36 cellular contexts compared by ENCODE assay signal in the genomic region with DNA sequence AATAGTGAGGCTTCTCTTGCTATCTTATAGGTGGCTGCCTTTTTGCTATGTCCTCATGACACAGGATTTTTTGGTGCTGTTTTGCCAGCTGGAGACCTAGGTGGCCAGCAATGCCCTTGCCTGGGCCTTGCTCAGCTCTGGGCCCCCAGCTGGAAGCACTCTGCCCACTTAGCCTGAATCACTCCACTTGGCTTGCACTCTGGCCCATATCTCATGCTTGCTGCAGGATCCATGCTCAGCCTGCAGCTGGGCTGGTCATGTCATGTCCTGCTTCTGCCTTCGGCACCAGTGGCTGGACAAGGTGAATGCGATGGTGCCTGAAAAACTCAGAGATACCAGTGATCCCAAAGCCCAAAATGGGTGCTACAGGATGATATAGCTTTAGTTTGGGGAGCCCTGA.
"Had no signal": no experiment of that assay in that cellular context is flagged by ENCODE, and none has a peak within 500 bp of the region (broad histone marks: within the 10 kb centered on the region; RNA-seq: fewer than 3 reads in every experiment).

No MANE protein-coding gene starts in this region.

- H3K4me3 ChIP-seq: adrenal gland, body of pancreas, breast epithelium had no signal

- H3K9me3 Mint-ChIP-seq: activated CD4-positive, alpha-beta T cell treated with anti-CD3 and anti-CD28 coated beads, Interleukin-2, amount 10 ng/mL, durations not matched to agents 24 days and 14 days; activated T-helper 1 cell treated with anti-CD3 and anti-CD28 coated beads, Interleukin-12 subunit alpha, Interleukin-12 subunit beta, Interleukin-2, Interleukin-4 antibody, amounts not matched to agents 30 ng/mL and 10 ng/mL and 1 ng/mL, durations not matched to agents 14 hours and 24 hours and 36 hours; activated T-helper 17 cell treated with anti-CD3 and anti-CD28 coated beads, Interleukin-2, amount 50 U/mL, for 72 hours had no signal

- H3K9me3 ChIP-seq: adrenal gland, body of pancreas, breast epithelium had no signal

- H3K27ac Mint-ChIP-seq: activated B cell treated with CpG ODN at 0.5 μM for 24 hours; activated CD4-positive, alpha-beta memory T cell treated with anti-CD3 and anti-CD28 coated beads for 36 hours; activated CD4-positive, alpha-beta T cell treated with anti-CD3 and anti-CD28 coated beads, Interleukin-2, amount 10 ng/mL, durations not matched to agents 24 days and 14 days; activated CD8-positive, alpha-beta T cell treated with anti-CD3 and anti-CD28 coated beads for 36 hours; activated naive CD4-positive, alpha-beta T cell treated with anti-CD3 and anti-CD28 coated beads for 36 hours; activated naive CD4-positive, alpha-beta T cell treated with anti-CD3 and anti-CD28 coated beads, Interleukin-2, amount 50 U/mL, for 72 hours; activated naive CD8-positive, alpha-beta T cell treated with anti-CD3 and anti-CD28 coated beads for 36 hours; activated T-cell treated with anti-CD3 and anti-CD28 coated beads, Interleukin-2, amount 50 U/mL, for 72 hours; activated T-helper 1 cell treated with anti-CD3 and anti-CD28 coated beads, Interleukin-12 subunit alpha, Interleukin-12 subunit beta, Interleukin-2, Interleukin-4 antibody, amounts not matched to agents 30 ng/mL and 10 ng/mL and 1 ng/mL, durations not matched to agents 14 hours and 24 hours and 36 hours; activated T-helper 17 cell treated with anti-CD3 and anti-CD28 coated beads, Interleukin-2, amount 50 U/mL, for 72 hours; T-helper 1 cell treated with Interleukin-12 subunit alpha and Interleukin-12 subunit beta and Interleukin-4 antibody, amounts not matched to agents 30 μg/mL and 1 μg/mL, for 36 hours; T-helper 2 cell treated with Interferon-gamma antibody and Interleukin-4, amounts not matched to agents 5 μg/mL and 100 μg/mL, for 36 hours had no signal

- DNase-seq: activated B cell treated with CpG ODN at 0.5 μM for 24 hours; activated CD4-positive, alpha-beta memory T cell treated with anti-CD3 and anti-CD28 coated beads for 36 hours; activated CD4-positive, alpha-beta T cell treated with anti-CD3 and anti-CD28 coated beads for 4 hours; activated CD4-positive, alpha-beta T cell treated with anti-CD3 and anti-CD28 coated beads, Interleukin-2, amount 10 ng/mL, durations not matched to agents 24 days and 14 days; activated CD4-positive, alpha-beta T cell treated with anti-CD3 and anti-CD28 coated beads, Interleukin-2, amount 50 U/mL, for 1 hour; activated CD4-positive, alpha-beta T cell treated with anti-CD3 and anti-CD28 coated beads, Interleukin-2, amount 50 U/mL, for 4 hours; activated CD4-positive, CD25-positive, alpha-beta regulatory T cell treated with anti-CD3 and anti-CD28 coated beads, Interleukin-2, amount 50 U/mL, for 72 hours; activated CD8-positive, alpha-beta memory T cell treated with anti-CD3 and anti-CD28 coated beads, Interleukin-2, amount 50 U/mL, for 4 hours; activated CD8-positive, alpha-beta T cell treated with anti-CD3 and anti-CD28 coated beads for 36 hours; activated effector memory CD4-positive, alpha-beta T cell treated with anti-CD3 and anti-CD28 coated beads, Interleukin-2, amount 50 U/mL, for 16 hours; activated gamma-delta T cell treated with Interleukin-2 at 50 U/mL for 16 hours; activated naive CD4-positive, alpha-beta T cell; activated naive CD4-positive, alpha-beta T cell treated with anti-CD3 and anti-CD28 coated beads for 36 hours; activated naive CD4-positive, alpha-beta T cell treated with anti-CD3 and anti-CD28 coated beads, Interleukin-2, amount 50 U/mL, for 16 hours; activated naive CD8-positive, alpha-beta T cell treated with anti-CD3 and anti-CD28 coated beads for 36 hours; activated T-cell treated with anti-CD3 and anti-CD28 coated beads for 4 hours; activated T-cell treated with anti-CD3 and anti-CD28 coated beads, Interleukin-2, amount 50 U/mL, for 1 hour; activated T-cell treated with anti-CD3 and anti-CD28 coated beads, Interleukin-2, amount 50 U/mL, for 4 hours; activated T-cell treated with anti-CD3 and anti-CD28 coated beads, Interleukin-2, amount 50 U/mL, for 72 hours; adrenal gland; amniotic stem cell; aorta; body of pancreas; brain microvascular endothelial cell; SW 1271; T-helper 1 cell; T-helper 2 cell; T-helper 9 cell had no signal

- H3K36me3 Mint-ChIP-seq: activated CD4-positive, alpha-beta memory T cell treated with anti-CD3 and anti-CD28 coated beads for 36 hours; activated naive CD4-positive, alpha-beta T cell treated with anti-CD3 and anti-CD28 coated beads, Interleukin-2, amount 50 U/mL, for 72 hours; activated naive CD8-positive, alpha-beta T cell treated with anti-CD3 and anti-CD28 coated beads for 36 hours had no signal

- H3K4me1 Mint-ChIP-seq: activated B cell treated with CpG ODN at 0.5 μM for 24 hours; activated CD4-positive, alpha-beta T cell treated with anti-CD3 and anti-CD28 coated beads, Interleukin-2, amount 10 ng/mL, durations not matched to agents 24 days and 14 days; activated naive CD8-positive, alpha-beta T cell treated with anti-CD3 and anti-CD28 coated beads for 36 hours; activated T-helper 17 cell treated with anti-CD3 and anti-CD28 coated beads, Interleukin-2, amount 50 U/mL, for 72 hours; central memory CD8-positive, alpha-beta T cell had no signal

- H3K27me3 Mint-ChIP-seq: activated B cell treated with CpG ODN at 0.5 μM for 24 hours; activated CD4-positive, alpha-beta memory T cell treated with anti-CD3 and anti-CD28 coated beads for 36 hours; activated CD4-positive, alpha-beta T cell treated with anti-CD3 and anti-CD28 coated beads, Interleukin-2, amount 10 ng/mL, durations not matched to agents 24 days and 14 days; activated CD8-positive, alpha-beta T cell treated with anti-CD3 and anti-CD28 coated beads for 36 hours; activated naive CD8-positive, alpha-beta T cell treated with anti-CD3 and anti-CD28 coated beads for 36 hours; activated T-helper 17 cell treated with anti-CD3 and anti-CD28 coated beads, Interleukin-2, amount 50 U/mL, for 72 hours; central memory CD8-positive, alpha-beta T cell had no signal

- H3K27me3 ChIP-seq: adrenal gland, body of pancreas, brain microvascular endothelial cell, breast epithelium had no signal

- ATAC-seq: activated CD8-positive, alpha-beta T cell treated with anti-CD3 and anti-CD28 coated beads for 36 hours; activated naive CD4-positive, alpha-beta T cell treated with anti-CD3 and anti-CD28 coated beads, Interleukin-2, amount 50 U/mL, for 72 hours; activated T-cell treated with anti-CD3 and anti-CD28 coated beads, Interleukin-2, amount 50 U/mL, for 4 hours; activated T-cell treated with anti-CD3 and anti-CD28 coated beads, Interleukin-2, amount 50 U/mL, for 72 hours; activated T-helper 17 cell treated with anti-CD3 and anti-CD28 coated beads, Interleukin-2, amount 50 U/mL, for 72 hours; body of pancreas had no signal

- H3K36me3 ChIP-seq: adrenal gland, brain microvascular endothelial cell, breast epithelium had no signal

- H3K4me3 Mint-ChIP-seq: activated B cell treated with CpG ODN at 0.5 μM for 24 hours; activated CD4-positive, alpha-beta memory T cell treated with anti-CD3 and anti-CD28 coated beads for 36 hours; activated CD4-positive, alpha-beta T cell treated with anti-CD3 and anti-CD28 coated beads, Interleukin-2, amount 10 ng/mL, durations not matched to agents 24 days and 14 days; activated CD8-positive, alpha-beta T cell treated with anti-CD3 and anti-CD28 coated beads for 36 hours; activated naive CD4-positive, alpha-beta T cell treated with anti-CD3 and anti-CD28 coated beads for 36 hours; activated naive CD8-positive, alpha-beta T cell treated with anti-CD3 and anti-CD28 coated beads for 36 hours; activated T-cell treated with anti-CD3 and anti-CD28 coated beads, Interleukin-2, amount 50 U/mL, for 4 hours; activated T-cell treated with anti-CD3 and anti-CD28 coated beads, Interleukin-2, amount 50 U/mL, for 72 hours; activated T-helper 1 cell treated with anti-CD3 and anti-CD28 coated beads, Interleukin-12 subunit alpha, Interleukin-12 subunit beta, Interleukin-2, Interleukin-4 antibody, amounts not matched to agents 30 ng/mL and 10 ng/mL and 1 ng/mL, durations not matched to agents 14 hours and 24 hours and 36 hours; activated T-helper 17 cell treated with anti-CD3 and anti-CD28 coated beads, Interleukin-2, amount 50 U/mL, for 72 hours; central memory CD8-positive, alpha-beta T cell; T-helper 1 cell treated with Interleukin-12 subunit alpha and Interleukin-12 subunit beta and Interleukin-4 antibody, amounts not matched to agents 30 μg/mL and 1 μg/mL, for 36 hours; T-helper 2 cell treated with Interferon-gamma antibody and Interleukin-4, amounts not matched to agents 5 μg/mL and 100 μg/mL, for 36 hours had no signal

- H3K27ac ChIP-seq: adrenal gland, body of pancreas, brain microvascular endothelial cell, breast epithelium, VCaP had no signal

- H3K4me1 ChIP-seq: adrenal gland, body of pancreas, breast epithelium had no signal
